ENCODE assay signal across 8 cellular contexts in the genomic region with DNA sequence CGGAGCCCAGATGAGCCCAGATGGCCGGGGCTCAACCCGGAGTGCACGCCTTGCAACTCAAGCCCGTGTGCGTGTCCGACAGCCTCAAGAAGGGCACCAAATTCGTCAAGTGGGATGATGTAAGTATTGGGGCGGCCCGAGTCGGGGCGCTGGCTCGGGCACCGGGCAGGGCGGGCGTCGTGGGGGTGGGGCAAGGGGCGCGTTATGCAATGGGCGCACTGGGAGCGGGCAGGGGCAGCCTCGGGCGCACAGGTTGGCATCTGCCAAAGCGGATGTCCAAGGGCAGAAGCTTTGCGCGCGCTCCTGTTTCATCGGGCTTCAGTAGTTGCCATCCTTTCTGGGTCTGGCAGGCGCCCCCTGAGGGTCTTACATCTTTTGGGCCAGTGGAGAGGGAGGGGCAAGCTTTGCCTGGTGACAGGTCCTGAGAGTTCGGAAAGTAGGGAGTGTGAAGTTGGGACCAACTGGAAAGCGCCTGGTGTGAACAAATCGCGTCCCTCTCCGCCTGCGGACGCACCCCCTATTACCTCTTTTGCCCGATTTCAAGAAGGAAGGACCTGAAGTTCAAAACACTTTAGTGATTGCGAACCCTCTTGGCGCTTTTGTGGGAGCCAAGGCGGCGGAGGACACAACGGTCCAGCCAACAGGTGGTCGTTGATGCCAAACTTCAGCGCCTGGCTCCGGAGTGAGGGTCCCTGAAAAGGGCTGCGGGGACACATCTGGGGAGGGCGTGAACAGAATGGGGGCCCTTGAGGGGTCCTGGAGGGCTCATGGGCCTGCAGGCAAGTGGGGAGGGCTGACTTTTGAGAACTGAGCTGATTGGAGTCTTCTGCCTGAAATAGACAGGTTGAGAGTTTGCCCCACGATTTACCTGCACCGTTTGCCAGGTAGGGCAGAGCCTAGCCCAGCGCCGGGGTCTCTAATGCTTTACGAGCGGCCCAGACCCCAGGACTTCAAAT. TPM values are rescaled to one million over a fixed set of nuclear protein-coding genes. Genes with fewer than 3 reads are reported as not detected.
DNase-seq lines count a peak whose midpoint lies in the region; ATAC-seq and TF ChIP-seq lines count a peak whose summit lies in the region.

No MANE protein-coding gene starts in this region.

- no peak for TF ChIP-seq CTCF in GM06990 (IDR thresholded peaks at IDR 0.05; ENCODE audit: insufficient read depth, low read length, poor library complexity, severe bottlenecking)
- no peak for TF ChIP-seq CTCF in cardiac fibroblast (IDR thresholded peaks at IDR 0.05; ENCODE audit: low read depth, low read length)

- intact Hi-C loops in left colon (cut with DNase I, micrococcal nuclease) = loop anchor here in 1 of 2 donors (5.0 kb wide), 1 partner anchor 589 kb away; no protein-coding TSS in a partner anchor

- peak; percentile 4 for ATAC-seq in left colon
- ATAC-seq in HG03108 (IDR thresholded peaks at IDR 0.05; ENCODE audit: unreplicated experiment) = no peak
- no peak for ATAC-seq in HG03520 (IDR thresholded peaks at IDR 0.05; ENCODE audit: unreplicated experiment)

- H3K36me3 ChIP-seq in GM06990 (ENCODE audit: control insufficient read depth, insufficient read depth, low read length) = no peaks in the 10 kb centered on the region

- DNase-seq in GM06990 (ENCODE audit: extremely low read depth, insufficient read length) = peak; percentile 32
- peak; percentile 83 for DNase-seq in NCI-H69 (lab: John Stamatoyannopoulos, UW)
- DNase-seq in cardiac fibroblast (ENCODE audit: low read depth in 2 of 2) = peak; percentile 44 to 53
- DNase-seq in left colon = peak in 1 of 2 donors; percentile 32
- peak; percentile 29 for DNase-seq in stimulated activated CD8-positive, alpha-beta memory T cell treated with anti-CD3 and anti-CD28 coated beads, Interleukin-4, amount 100 ng/mL, for 48 hours
- DNase-seq in epidermal melanocyte (ENCODE audit: insufficient read length, low spot score) = no peak

- H3K4me3 ChIP-seq in GM06990 (replicated peaks; ENCODE audit: low read depth, low read length) = peak overlapping the region; percentile 22; the same call in 1 of the 2 replicates
- H3K4me3 ChIP-seq in cardiac fibroblast (replicated peaks in 1 of 2; ENCODE audit: low read depth in 2 of 2, low read length in 2 of 2) = peak overlapping the region; percentile 69 to 73

- no peaks in the 10 kb centered on the region; the same call in none of the 2 replicates for H3K27me3 ChIP-seq in GM06990 (replicated peaks; ENCODE audit: control insufficient read depth, insufficient read depth, low read length)

RNA-seq across cellular contexts. Expression of a gene that starts 0.8 kb away (rescaled TPM):
- 10 to 100 TPM in 1 of 2 donors, 1 to 10 TPM in 1; 8.5 to 10.9 TPM for total RNA-seq in left colon
